In genomic region chr9:14627513-14627912, GRCh38 we compare ENCODE assay signal across 23 cellular contexts.
A peak's percentile ranks its signal among the peaks of the same experiment; 100 is the strongest.
DNase-seq lines count a peak whose midpoint lies in the region; ATAC-seq, FAIRE-seq and TF ChIP-seq lines count a peak whose summit lies in the region.
"Had no signal": no experiment of that assay in that cellular context is flagged by ENCODE, and none has a peak within 500 bp of the region (broad histone marks: within the 10 kb centered on the region; RNA-seq: fewer than 3 reads in every experiment).

No MANE protein-coding gene starts in this region.

- H3K27me3 ChIP-seq in esophagus squamous epithelium: no peaks in the 10 kb centered on the region
- H3K27me3 ChIP-seq: thyroid gland had no signal

- H3K4me1 ChIP-seq in A549 (peaks cover 10% of the 10 kb centered on the region; the same call in 2 of the 3 replicates), esophagus squamous epithelium (no peaks in the 10 kb centered on the region)
- H3K4me1 ChIP-seq: lower lobe of right lung, thyroid gland had no signal

- in situ Hi-C loops in G401 (cut with HindIII; ENCODE audit: low sequenced_read_pairs): no loop called here

- no peak for ATAC-seq in A549
- ATAC-seq: GM12878; HCT116; lower lobe of right lung; stimulated activated naive CD8-positive, alpha-beta T cell treated with anti-CD3 and anti-CD28 coated beads, Interleukin-15, Interleukin-2, amounts not matched to agents 100 U/mL and 50 U/mL, for 24 hours; T-helper 17 cell had no signal

- 81% methylated on average over 1 of the region's 1 CpG for WGBS in A549 (ENCODE audit: missing lambda C conversion rate)
- WGBS in esophagus squamous epithelium, 2 donors: 92 to 95% methylated on average over 1 of the region's 1 CpG

- POLR2A ChIA-PET in A549 (lab: Yijun Ruan, JAX): no interaction called here

- no peak for TF ChIP-seq RAD21 in A549 (conservative IDR thresholded peaks at IDR 0.05 in 1 of 2, IDR thresholded peaks at IDR 0.05 in 1 of 2)

- no peak for TF ChIP-seq EP300 in A549 (IDR thresholded peaks at IDR 0.05)

- H3K4me3 ChIP-seq in A549 (no peak overlapping the region), esophagus squamous epithelium (no peak overlapping the region)
- H3K4me3 ChIP-seq: GM12878, lower lobe of right lung, thyroid gland had no signal

- H3K27ac ChIP-seq in A549 (no peak overlapping the region), esophagus squamous epithelium (no peak overlapping the region)
- H3K27ac ChIP-seq: lower lobe of right lung, thyroid gland had no signal

- TF ChIP-seq CTCF in A549 (IDR thresholded peaks at IDR 0.05) (no peak), esophagus squamous epithelium (IDR thresholded peaks at IDR 0.05) (no peak)

- no peak for FAIRE-seq in A549 (lab: Jason Lieb, UNC)
- FAIRE-seq: astrocyte, GM12878 had no signal

- no peak for TF ChIP-seq POLR2A in A549 (IDR thresholded peaks at IDR 0.05; ENCODE audit: low read length)
- no peak for TF ChIP-seq POLR2A in esophagus squamous epithelium (IDR thresholded peaks at IDR 0.05)

- peaks cover 0 to 24% (median 0%) of the 10 kb centered on the region in 3 donors for H3K36me3 ChIP-seq in esophagus squamous epithelium
- H3K36me3 ChIP-seq: lower lobe of right lung had no signal

- no peaks in the 10 kb centered on the region for H3K9me3 ChIP-seq in A549
- no peaks in the 10 kb centered on the region for H3K9me3 ChIP-seq in esophagus squamous epithelium
- H3K9me3 ChIP-seq: lower lobe of right lung, thyroid gland had no signal

- intact Hi-C loops in esophagus squamous epithelium (cut with DNase I): no loop called here

- DNase-seq in A549 (ENCODE audit: low read depth in 1 of 2, low spot score in 1 of 2): no peak
- DNase-seq in G401 (ENCODE audit: low spot score): peak; percentile 27
- peak; percentile 70 for DNase-seq in NCI-H69 (lab: John Stamatoyannopoulos, UW)
- DNase-seq in kidney tubule cell (ENCODE audit: low spot score): peak; percentile 10
- DNase-seq in HPDE6-E6E7 (ENCODE audit: extremely low spot score): no peak
- DNase-seq in activated CD4-positive, alpha-beta T cell treated with anti-CD3 and anti-CD28 coated beads for 48 hours: no peak
- DNase-seq in occipital lobe (lab: John Stamatoyannopoulos, UW): no peak
- no peak for DNase-seq in esophagus squamous epithelium (lab: John Stamatoyannopoulos, UW)
- DNase-seq: activated CD4-positive, alpha-beta T cell treated with anti-CD3 and anti-CD28 coated beads, Interleukin-2, amount 10 ng/mL, durations not matched to agents 7 days and 5 days; activated naive CD8-positive, alpha-beta T cell treated with anti-CD3 and anti-CD28 coated beads for 36 hours; CD4-positive, CD25-positive, alpha-beta regulatory T cell; islet precursor cell; lower lobe of right lung; NCI-H1048; NCI-H2081 treated with DMSO at 0.1 percent for 48 hours; SIG-M5; stimulated activated CD4-positive, alpha-beta T cell treated with anti-CD3 and anti-CD28 coated beads, Interleukin-4, amount 100 ng/mL, for 24 hours; stimulated activated naive CD8-positive, alpha-beta T cell treated with anti-CD3 and anti-CD28 coated beads, Interleukin-15, Interleukin-2, amounts not matched to agents 100 U/mL and 50 U/mL, for 24 hours; T-helper 17 cell; thyroid gland had no signal

- peak overlapping the region; percentile 23 for H3K4me2 ChIP-seq in A549

- CTCF ChIA-PET in A549 (lab: Yijun Ruan, JAX): no interaction called here

TF ChIP-seq in A549, 52 proteins besides CTCF, POLR2A, EP300 and RAD21:
- TF ChIP-seq CBX2 (IDR thresholded peaks at IDR 0.05; ENCODE audit: borderline replicate concordance, low read depth): no peak
- no peak for TF ChIP-seq JUNB (IDR thresholded peaks at IDR 0.05)
- TF ChIP-seq ZFP36 (IDR thresholded peaks at IDR 0.05; ENCODE audit: borderline replicate concordance, partially characterized antibody): no peak
- no peak for TF ChIP-seq PHF8 (IDR thresholded peaks at IDR 0.05; ENCODE audit: borderline replicate concordance, low read depth)
- TF ChIP-seq GATA3 (IDR thresholded peaks at IDR 0.05; ENCODE audit: borderline replicate concordance): no peak
- TF ChIP-seq EHMT2 (IDR thresholded peaks at IDR 0.05; ENCODE audit: low read depth): no peak
- no peak for TF ChIP-seq HES2 (IDR thresholded peaks at IDR 0.05)
- no peak for TF ChIP-seq ELK1 (IDR thresholded peaks at IDR 0.05; ENCODE audit: low read depth, low read length)
- no peak for TF ChIP-seq ZSCAN20 (CRISPR knock-in tag; IDR thresholded peaks at IDR 0.05)
- TF ChIP-seq HDAC2 (IDR thresholded peaks at IDR 0.05): no peak
- TF ChIP-seq BCL3 (IDR thresholded peaks at IDR 0.05): no peak

Comparison
In these comparisons a context has a peak if more than half of its experiments do, and no peak if none do; other contexts are left out.
1. DNase-seq: peak in G401 (single experiment), NCI-H69 (single experiment) and kidney tubule cell (single experiment); none in A549 (0 of 2), HPDE6-E6E7 (single experiment), activated CD4-positive, alpha-beta T cell treated with anti-CD3 and anti-CD28 coated beads for 48 hours (single experiment), occipital lobe (single experiment) and esophagus squamous epithelium (single experiment).